12 cellular contexts compared by ENCODE assay signal in genomic region chr1:159817276-159818041, GRCh38. TPM values are rescaled to one million over a fixed set of nuclear protein-coding genes. Genes with fewer than 3 reads are reported as not detected.
DNase-seq lines count a peak whose midpoint lies in the region; ATAC-seq and TF ChIP-seq lines count a peak whose summit lies in the region.
"Had no signal": no experiment of that assay in that cellular context is flagged by ENCODE, and none has a peak within 500 bp of the region (broad histone marks: within the 10 kb centered on the region; RNA-seq: fewer than 3 reads in every experiment).

No MANE protein-coding gene starts in this region.

- no peak overlapping the region for H3K4me3 ChIP-seq in mammary epithelial cell (replicated peaks in 1 of 3; ENCODE audit: insufficient read depth in 1 of 3, low read depth in 2 of 3, low read length in 3 of 3)
- H3K4me3 ChIP-seq in brain microvascular endothelial cell (ENCODE audit: low read depth, low read length): no peak overlapping the region

- H3K36me3 ChIP-seq in mammary epithelial cell (ENCODE audit: insufficient read depth, low read length) (no peaks in the 10 kb centered on the region), brain microvascular endothelial cell (replicated peaks) (no peaks in the 10 kb centered on the region)
- H3K36me3 ChIP-seq: WERI-Rb-1 had no signal

- DNase-seq in MCF 10A (ENCODE audit: unreplicated experiment) (peak; percentile 86), mammary epithelial cell (no peak), NCI-H345 treated with DMSO at 0.1 percent for 48 hours (lab: John Stamatoyannopoulos, UW; ENCODE audit: unreplicated experiment) (peak; percentile 81), brain microvascular endothelial cell (peak; percentile 25), KBM-7 (no peak), NCI-H524 (lab: John Stamatoyannopoulos, UW) (no peak)
- DNase-seq in stimulated activated effector memory CD8-positive, alpha-beta T cell treated with anti-CD3 and anti-CD28 coated beads, Interleukin-12 subunit alpha, Interleukin-12 subunit beta, amount 100 ng/mL, for 72 hours (ENCODE audit: low spot score in 2 of 2): no peak
- no peak for DNase-seq in activated CD4-positive, alpha-beta T cell treated with anti-CD3 and anti-CD28 coated beads for 4 hours
- DNase-seq: activated gamma-delta T cell treated with Interleukin-2 at 50 U/mL for 16 hours; stimulated activated naive CD4-positive, alpha-beta T cell; WERI-Rb-1 had no signal

- no peaks in the 10 kb centered on the region for H3K9me3 Mint-ChIP-seq in MCF 10A (ENCODE audit: unreplicated experiment)
- H3K9me3 Mint-ChIP-seq in stimulated activated effector memory CD8-positive, alpha-beta T cell treated with anti-CD3 and anti-CD28 coated beads, Interleukin-12 subunit alpha, Interleukin-12 subunit beta, amount 100 ng/mL, for 72 hours: no peaks in the 10 kb centered on the region
- H3K9me3 Mint-ChIP-seq: dendritic cell treated with granulocyte-macrophage colony-stimulating factor and Interleukin-4, amounts not matched to agents 40 ng/mL and 50 ng/mL, for 4 days had no signal

- H3K79me2 ChIP-seq in mammary epithelial cell (ENCODE audit: insufficient read depth, low read length): no peaks in the 10 kb centered on the region

- H3K4me1 ChIP-seq in mammary epithelial cell (ENCODE audit: insufficient read depth, low read length): no peaks in the 10 kb centered on the region

- BruUV-seq in MCF 10A (replicated peaks; lab: Mats Ljungman, UMichigan) (no TSS peak), mammary epithelial cell (replicated peaks; lab: Mats Ljungman, UMichigan) (no TSS peak)

- WGBS in mammary epithelial cell (ENCODE audit: low coverage, missing lambda C conversion rate): 86% methylated on average over 11 of the region's 11 CpGs

- H3K9ac ChIP-seq in mammary epithelial cell (ENCODE audit: insufficient read depth, low read length): no peak overlapping the region

- peaks cover 8% of the 10 kb centered on the region for H3K27me3 Mint-ChIP-seq in MCF 10A (ENCODE audit: insufficient read depth, unreplicated experiment)

- H3K9me3 ChIP-seq in mammary epithelial cell (replicated peaks; ENCODE audit: insufficient read depth, low read length): no peaks in the 10 kb centered on the region

- POLR2A ChIA-PET in MCF 10A (lab: Yijun Ruan, JAX): interaction anchor here (0.6 to 1.7 kb wide), 7 partner anchors 23 to 332 kb away, joined by 3 to 5 read pairs (median 3); partner anchors contain the start of gene TAGLN2

- CTCF ChIA-PET in MCF 10A (lab: Yijun Ruan, JAX) (interaction anchor here (0.6 to 27.0 kb wide), 6 partner anchors 10 to 603 kb away, joined by 3 to 1396 read pairs (median 6); no protein-coding TSS in a partner anchor), mammary epithelial cell (lab: Charles Lee; ENCODE audit: low non-redundant PET) (no interaction called here)

- in situ Hi-C loops in mammary epithelial cell (cut with MboI; ENCODE audit: low sequenced_read_pairs in 2 of 2) (no loop called here), brain microvascular endothelial cell (cut with HindIII; ENCODE audit: low pct_ligation_motif_present, low sequenced_read_pairs) (no loop called here), KBM-7 (cut with MboI; ENCODE audit: low pct_unique_long_range_greater_than_20kb, low sequenced_read_pairs) (no loop called here)

- peak; percentile 84 for ATAC-seq in stimulated activated effector memory CD8-positive, alpha-beta T cell treated with anti-CD3 and anti-CD28 coated beads, Interleukin-12 subunit alpha, Interleukin-12 subunit beta, amount 100 ng/mL, for 72 hours

- H4K20me1 ChIP-seq in mammary epithelial cell (ENCODE audit: insufficient read depth, low read length): no peaks in the 10 kb centered on the region

- H3K4me3 Mint-ChIP-seq in MCF 10A (ENCODE audit: unreplicated experiment): no peak overlapping the region
- no peak overlapping the region for H3K4me3 Mint-ChIP-seq in stimulated activated effector memory CD8-positive, alpha-beta T cell treated with anti-CD3 and anti-CD28 coated beads, Interleukin-12 subunit alpha, Interleukin-12 subunit beta, amount 100 ng/mL, for 72 hours
- H3K4me3 Mint-ChIP-seq: dendritic cell treated with granulocyte-macrophage colony-stimulating factor and Interleukin-4, amounts not matched to agents 40 ng/mL and 50 ng/mL, for 4 days had no signal

- intact Hi-C loops in MCF 10A (cut with micrococcal nuclease): no loop called here
- intact Hi-C loops in mammary epithelial cell (cut with micrococcal nuclease): no loop called here

- no peak overlapping the region for H2AFZ ChIP-seq in mammary epithelial cell (ENCODE audit: low read depth, low read length)

- H3K36me3 Mint-ChIP-seq in MCF 10A (ENCODE audit: insufficient read depth, unreplicated experiment): no peaks in the 10 kb centered on the region
- no peaks in the 10 kb centered on the region for H3K36me3 Mint-ChIP-seq in stimulated activated effector memory CD8-positive, alpha-beta T cell treated with anti-CD3 and anti-CD28 coated beads, Interleukin-12 subunit alpha, Interleukin-12 subunit beta, amount 100 ng/mL, for 72 hours

- H3K4me2 ChIP-seq in mammary epithelial cell (ENCODE audit: insufficient read depth, low read depth, low read length): no peak overlapping the region

- dilution Hi-C loops in mammary epithelial cell (cut with HindIII; ENCODE audit: low sequenced_read_pairs): no loop called here

- peak overlapping the region; percentile 75 for H3K27ac Mint-ChIP-seq in MCF 10A (ENCODE audit: low read depth, unreplicated experiment)
- H3K27ac Mint-ChIP-seq in stimulated activated effector memory CD8-positive, alpha-beta T cell treated with anti-CD3 and anti-CD28 coated beads, Interleukin-12 subunit alpha, Interleukin-12 subunit beta, amount 100 ng/mL, for 72 hours: no peak overlapping the region
- H3K27ac Mint-ChIP-seq: dendritic cell treated with granulocyte-macrophage colony-stimulating factor and Interleukin-4, amounts not matched to agents 40 ng/mL and 50 ng/mL, for 4 days had no signal

- TF ChIP-seq CTCF in MCF 10A (IDR thresholded peaks at IDR 0.05; ENCODE audit: unreplicated experiment): no peak
- no peak for TF ChIP-seq CTCF in mammary epithelial cell (conservative IDR thresholded peaks at IDR 0.05 in 1 of 2, IDR thresholded peaks at IDR 0.05 in 1 of 2; ENCODE audit: extremely low read depth in 1 of 2, insufficient read depth in 1 of 2, low read depth in 1 of 2, low read length in 2 of 2)
- TF ChIP-seq CTCF in brain microvascular endothelial cell (IDR thresholded peaks at IDR 0.05; ENCODE audit: low read depth, low read length, missing control alignments): no peak

- H3K27ac ChIP-seq in mammary epithelial cell (ENCODE audit: insufficient read depth, low read depth, low read length): no peak overlapping the region
- no peak overlapping the region for H3K27ac ChIP-seq in brain microvascular endothelial cell
- H3K27ac ChIP-seq: WERI-Rb-1 had no signal

- peaks cover 11% of the 10 kb centered on the region for H3K4me1 Mint-ChIP-seq in MCF 10A (ENCODE audit: insufficient read depth, unreplicated experiment)
- H3K4me1 Mint-ChIP-seq in stimulated activated effector memory CD8-positive, alpha-beta T cell treated with anti-CD3 and anti-CD28 coated beads, Interleukin-12 subunit alpha, Interleukin-12 subunit beta, amount 100 ng/mL, for 72 hours: peaks cover 43% of the 10 kb centered on the region

- peaks cover 4% of the 10 kb centered on the region for H3K27me3 ChIP-seq in mammary epithelial cell (ENCODE audit: insufficient read depth, low read length)
- H3K27me3 ChIP-seq in brain microvascular endothelial cell (replicated peaks): peaks cover 2% of the 10 kb centered on the region

RNA-seq across cellular contexts. Expression of gene SLAMF8, which starts 9.2 kb away (rescaled TPM):
- total RNA-seq in MCF 10A (2022) (not detected in 2 replicates), mammary epithelial cell (not detected)
- not detected for polyA plus RNA-seq in mammary epithelial cell
- polyA minus RNA-seq in mammary epithelial cell: not detected

RNA-seq across cellular contexts. Expression of gene FCRL6, which starts 15.3 kb away (rescaled TPM):
- total RNA-seq in MCF 10A (2022) (not detected in 2 replicates), mammary epithelial cell (not detected)
- polyA plus RNA-seq in mammary epithelial cell: not detected
- not detected for polyA minus RNA-seq in mammary epithelial cell

RNA-seq across cellular contexts. Expression of gene DUSP23, which starts 36.7 kb away (rescaled TPM):
- total RNA-seq in MCF 10A (2022) (119 and 178 TPM in 2 replicates), mammary epithelial cell (10 to 100 TPM; 32.1 to 39.5 TPM)
- 44.4 TPM for polyA plus RNA-seq in mammary epithelial cell
- 14.7 TPM for polyA minus RNA-seq in mammary epithelial cell

RNA-seq across cellular contexts. Expression of gene VSIG8, which starts 45.0 kb away (rescaled TPM):
- total RNA-seq in MCF 10A (2022) (not detected in 2 replicates), mammary epithelial cell (not detected)
- not detected for polyA plus RNA-seq in mammary epithelial cell
- polyA minus RNA-seq in mammary epithelial cell: not detected

Comparison
In these comparisons a context has a peak if more than half of its experiments do, and no peak if none do; other contexts are left out.
1. DNase-seq: peak in MCF 10A (single experiment), NCI-H345 treated with DMSO at 0.1 percent for 48 hours (single experiment) and brain microvascular endothelial cell (single experiment); none in mammary epithelial cell (single experiment), stimulated activated effector memory CD8-positive, alpha-beta T cell treated with anti-CD3 and anti-CD28 coated beads, Interleukin-12 subunit alpha, Interleukin-12 subunit beta, amount 100 ng/mL, for 72 hours (0 of 2), KBM-7 (single experiment), activated CD4-positive, alpha-beta T cell treated with anti-CD3 and anti-CD28 coated beads for 4 hours (0 of 2) and NCI-H524 (0 of 2).